In genomic region chr6:7188492-7188891, GRCh38 we compare ENCODE assay signal across 10 cellular contexts.
DNase-seq lines count a peak whose midpoint lies in the region; ATAC-seq and TF ChIP-seq lines count a peak whose summit lies in the region.
"Had no signal": no experiment of that assay in that cellular context is flagged by ENCODE, and none has a peak within 500 bp of the region (broad histone marks: within the 10 kb centered on the region; RNA-seq: fewer than 3 reads in every experiment).

No MANE protein-coding gene starts in this region.

- H3K4me2 ChIP-seq in SU-DHL-6 (ENCODE audit: low read depth, low read length, poor library complexity, severe bottlenecking), result peak overlapping the region; percentile 28
- no peak overlapping the region for H3K4me2 ChIP-seq in hepatocyte
- H3K4me2 ChIP-seq: BLaER1 had no signal

- ATAC-seq in natural killer cell, result no peak
- no peak for ATAC-seq in natural killer cell treated with Interleukin-12 subunit alpha and Interleukin-12 subunit beta and Interleukin-15 and Interleukin-18, amount 100 ng/mL, for 72 hours
- ATAC-seq in HG03039 (IDR thresholded peaks at IDR 0.05; ENCODE audit: unreplicated experiment), result peak; percentile 84

- no peaks in the 10 kb centered on the region for H3K4me1 ChIP-seq in hepatocyte (ENCODE audit: insufficient read depth)
- H3K4me1 ChIP-seq: BLaER1 had no signal

- intact Hi-C loops in natural killer cell (cut with micrococcal nuclease), result no loop called here

- H3K27me3 ChIP-seq in SU-DHL-6 (ENCODE audit: low read length), result no peaks in the 10 kb centered on the region
- H3K27me3 ChIP-seq in hepatocyte, result no peaks in the 10 kb centered on the region
- H3K27me3 ChIP-seq: BLaER1 had no signal

- no peaks in the 10 kb centered on the region for H3F3A ChIP-seq in SU-DHL-6 (ENCODE audit: insufficient read depth)

- H3K27ac Mint-ChIP-seq in natural killer cell, result peak overlapping the region; percentile 38 to 48
- peak overlapping the region in 1 of 2 donors; percentile 64 for H3K27ac Mint-ChIP-seq in natural killer cell treated with Interleukin-12 subunit alpha and Interleukin-12 subunit beta and Interleukin-15 and Interleukin-18, amount 100 ng/mL, for 72 hours

- H3K9me3 Mint-ChIP-seq in natural killer cell, result no peaks in the 10 kb centered on the region
- H3K9me3 Mint-ChIP-seq in natural killer cell treated with Interleukin-12 subunit alpha and Interleukin-12 subunit beta and Interleukin-15 and Interleukin-18, amount 100 ng/mL, for 72 hours, result no peaks in the 10 kb centered on the region

- H4K20me1 ChIP-seq in SU-DHL-6 (ENCODE audit: low read depth, low read length) (no peaks in the 10 kb centered on the region), hepatocyte (ENCODE audit: insufficient read depth, poor library complexity, severe bottlenecking) (peaks cover 6% of the 10 kb centered on the region)

- H3K36me3 Mint-ChIP-seq in natural killer cell, result peaks cover 13% of the 10 kb centered on the region
- H3K36me3 Mint-ChIP-seq in natural killer cell treated with Interleukin-12 subunit alpha and Interleukin-12 subunit beta and Interleukin-15 and Interleukin-18, amount 100 ng/mL, for 72 hours, result peaks cover 6% of the 10 kb centered on the region

- 84% methylated on average over 5 of the region's 5 CpGs for WGBS in hepatocyte (ENCODE audit: low lambda C conversion rate, missing lambda C conversion rate)

- no peaks in the 10 kb centered on the region for H3K9me2 ChIP-seq in SU-DHL-6 (replicated peaks; ENCODE audit: insufficient read depth, low read length)
- H3K9me2 ChIP-seq in hepatocyte (replicated peaks; ENCODE audit: insufficient read depth), result no peaks in the 10 kb centered on the region

- peaks cover 0 to 8% of the 10 kb centered on the region in 2 donors for H3K4me1 Mint-ChIP-seq in natural killer cell
- H3K4me1 Mint-ChIP-seq in natural killer cell treated with Interleukin-12 subunit alpha and Interleukin-12 subunit beta and Interleukin-15 and Interleukin-18, amount 100 ng/mL, for 72 hours (ENCODE audit: low read depth in 2 of 2), result peaks cover 0 to 8% of the 10 kb centered on the region in 2 donors

- TF ChIP-seq CTCF in natural killer cell (IDR thresholded peaks at IDR 0.05), result no peak
- no peak for TF ChIP-seq CTCF in SU-DHL-6 (IDR thresholded peaks at IDR 0.05; ENCODE audit: insufficient read depth, low read length, poor library complexity, severe bottlenecking)
- TF ChIP-seq CTCF in hepatocyte (IDR thresholded peaks at IDR 0.05; ENCODE audit: poor library complexity), result no peak

- no peaks in the 10 kb centered on the region for H3K27me3 Mint-ChIP-seq in natural killer cell (ENCODE audit: low read depth in 2 of 2)
- H3K27me3 Mint-ChIP-seq in natural killer cell treated with Interleukin-12 subunit alpha and Interleukin-12 subunit beta and Interleukin-15 and Interleukin-18, amount 100 ng/mL, for 72 hours, result no peaks in the 10 kb centered on the region

- H3K79me2 ChIP-seq in SU-DHL-6 (ENCODE audit: insufficient read depth, low read length) (no peaks in the 10 kb centered on the region), hepatocyte (peaks cover 48% of the 10 kb centered on the region)

- no peak overlapping the region for H2AFZ ChIP-seq in SU-DHL-6 (ENCODE audit: low read depth, low read length, severe bottlenecking)
- no peak overlapping the region for H2AFZ ChIP-seq in hepatocyte

- H3K27ac ChIP-seq in SU-DHL-6 (ENCODE audit: low read depth, low read length), result no peak overlapping the region
- H3K27ac ChIP-seq in hepatocyte, result no peak overlapping the region
- H3K27ac ChIP-seq: BLaER1 had no signal

- no peak overlapping the region for H3K4me3 Mint-ChIP-seq in natural killer cell
- no peak overlapping the region for H3K4me3 Mint-ChIP-seq in natural killer cell treated with Interleukin-12 subunit alpha and Interleukin-12 subunit beta and Interleukin-15 and Interleukin-18, amount 100 ng/mL, for 72 hours

- H3K9ac ChIP-seq in SU-DHL-6 (ENCODE audit: low read length), result no peak overlapping the region
- H3K9ac ChIP-seq: BLaER1 had no signal

- no peak for DNase-seq in natural killer cell
- DNase-seq in natural killer cell treated with Interleukin-12 subunit alpha and Interleukin-12 subunit beta and Interleukin-15 and Interleukin-18, amount 100 ng/mL, for 72 hours (ENCODE audit: low spot score), result no peak
- DNase-seq in COLO829 (ENCODE audit: low spot score), result no peak
- no peak for DNase-seq in hepatocyte (ENCODE audit: low spot score)
- no peak for DNase-seq in NCI-H1105 (lab: John Stamatoyannopoulos, UW)
- no peak for DNase-seq in NK-92 treated with Interleukin-12 subunit alpha and Interleukin-12 subunit beta, amount 100 ng/mL, for 24 hours (lab: John Stamatoyannopoulos, UW)
- DNase-seq: mammary epithelial cell had no signal

- no peaks in the 10 kb centered on the region for H3K36me3 ChIP-seq in SU-DHL-6 (ENCODE audit: low read length)
- no peaks in the 10 kb centered on the region for H3K36me3 ChIP-seq in hepatocyte (replicated peaks; ENCODE audit: insufficient read depth, low read depth)

- H3K9me3 ChIP-seq in SU-DHL-6 (ENCODE audit: insufficient read depth, low read length) (no peaks in the 10 kb centered on the region), hepatocyte (ENCODE audit: low read depth) (no peaks in the 10 kb centered on the region)
- H3K9me3 ChIP-seq: BLaER1 had no signal

- no peak overlapping the region for H3K4me3 ChIP-seq in SU-DHL-6 (ENCODE audit: insufficient read depth, low read length, poor library complexity, severe bottlenecking)
- H3K4me3 ChIP-seq in hepatocyte, result no peak overlapping the region
- H3K4me3 ChIP-seq: BLaER1 had no signal
